31 cellular contexts compared by ENCODE assay signal in genomic region chr5:39586185-39586584, GRCh38.
"Had no signal": no experiment of that assay in that cellular context is flagged by ENCODE, and none has a peak within 500 bp of the region (broad histone marks: within the 10 kb centered on the region; RNA-seq: fewer than 3 reads in every experiment).

No MANE protein-coding gene starts in this region.

- H3K79me2 ChIP-seq: parathyroid adenoma had no signal

- H3K4me2 ChIP-seq: smooth muscle cell had no signal

- H3K9ac ChIP-seq: parathyroid adenoma had no signal

- H3K27me3 ChIP-seq: ovary, spleen, suprapubic skin, testis, tibial artery, transverse colon, upper lobe of left lung, uterus had no signal

- ATAC-seq: naive thymus-derived CD8-positive, alpha-beta T cell; psoas muscle; right cardiac atrium; sciatic nerve; stimulated activated memory B cell treated with anti-CD40 and anti-IgM and Interleukin-4, amounts not matched to agents 10 μg/mL and 1 μg/mL and 100 μg/mL, for 72 hours; stimulated activated naive CD8-positive, alpha-beta T cell treated with anti-CD3 and anti-CD28 coated beads, Interleukin-15, amount 100 ng/mL, for 72 hours; stimulated activated naive CD8-positive, alpha-beta T cell treated with anti-CD3 and anti-CD28 coated beads, Interleukin-15, Interleukin-2, amounts not matched to agents 100 U/mL and 50 U/mL, for 24 hours had no signal

- H3K36me3 ChIP-seq: ovary, spleen, suprapubic skin, tibial artery, transverse colon, upper lobe of left lung, uterus had no signal

- DNase-seq: naive B cell; naive thymus-derived CD8-positive, alpha-beta T cell; nephron progenitor cell; occipital lobe; ovary; psoas muscle; right cardiac atrium; spleen; stimulated activated CD4-positive, alpha-beta T cell treated with anti-CD3 and anti-CD28 coated beads, Interleukin-12 subunit alpha, Interleukin-12 subunit beta, amount 100 ng/mL, for 4 hours; stimulated activated CD4-positive, alpha-beta T cell treated with anti-CD3 and anti-CD28 coated beads, Interleukin-1b, Interleukin-23, amount 100 ng/mL, for 48 hours; stimulated activated CD4-positive, alpha-beta T cell treated with anti-CD3 and anti-CD28 coated beads, Interleukin-4, amount 100 ng/mL, for 1 hour; stimulated activated CD4-positive, alpha-beta T cell treated with anti-CD3 and anti-CD28 coated beads, Interleukin-4, amount 100 ng/mL, for 4 hours; stimulated activated CD8-positive, alpha-beta memory T cell treated with anti-CD3 and anti-CD28 coated beads, Interleukin-4, amount 100 ng/mL, for 48 hours; stimulated activated naive CD4-positive, alpha-beta T cell; stimulated activated naive CD8-positive, alpha-beta T cell treated with anti-CD3 and anti-CD28 coated beads, Interleukin-15, amount 100 ng/mL, for 72 hours; stimulated activated naive CD8-positive, alpha-beta T cell treated with anti-CD3 and anti-CD28 coated beads, Interleukin-15, Interleukin-2, amounts not matched to agents 100 U/mL and 50 U/mL, for 24 hours; substantia nigra; testis; tibial artery; transverse colon; upper lobe of left lung; uterus had no signal

- H3K27ac Mint-ChIP-seq: naive B cell; naive thymus-derived CD8-positive, alpha-beta T cell; natural killer cell treated with Interleukin-12 subunit alpha and Interleukin-12 subunit beta and Interleukin-15 and Interleukin-18, amount 100 ng/mL, for 72 hours; nephron progenitor cell; progenitor cell of endocrine pancreas; stimulated activated memory B cell treated with anti-CD40 and anti-IgM and Interleukin-4, amounts not matched to agents 10 μg/mL and 1 μg/mL and 100 μg/mL, for 72 hours; stimulated activated naive CD8-positive, alpha-beta T cell treated with anti-CD3 and anti-CD28 coated beads, Interleukin-15, amount 100 ng/mL, for 72 hours had no signal

- H3K4me1 Mint-ChIP-seq: nephron progenitor cell, neural crest cell had no signal

- H3K36me3 Mint-ChIP-seq: naive B cell; naive thymus-derived CD8-positive, alpha-beta T cell; natural killer cell treated with Interleukin-12 subunit alpha and Interleukin-12 subunit beta and Interleukin-15 and Interleukin-18, amount 100 ng/mL, for 72 hours; stimulated activated memory B cell treated with anti-CD40 and anti-IgM and Interleukin-4, amounts not matched to agents 10 μg/mL and 1 μg/mL and 100 μg/mL, for 72 hours had no signal

- H3K4me1 ChIP-seq: psoas muscle, testis, tibial artery, uterus had no signal

- H3K27ac ChIP-seq: ovary, parathyroid adenoma, psoas muscle, skin epidermis, spleen, suprapubic skin, testis, tibial artery, transverse colon, upper lobe of left lung, uterus had no signal

- H3K4me3 ChIP-seq: ovary, psoas muscle, skin epidermis, smooth muscle cell, spleen, suprapubic skin, testis, tibial artery, transverse colon, upper lobe of left lung, uterus had no signal

- H3K9me3 ChIP-seq: ovary, psoas muscle, spleen, suprapubic skin, testis, tibial artery, transverse colon, upper lobe of left lung, uterus had no signal

- H3K27me3 Mint-ChIP-seq: progenitor cell of endocrine pancreas; stimulated activated memory B cell treated with anti-CD40 and anti-IgM and Interleukin-4, amounts not matched to agents 10 μg/mL and 1 μg/mL and 100 μg/mL, for 72 hours had no signal

- H3K9me3 Mint-ChIP-seq: naive B cell; naive thymus-derived CD8-positive, alpha-beta T cell; natural killer cell treated with Interleukin-12 subunit alpha and Interleukin-12 subunit beta and Interleukin-15 and Interleukin-18, amount 100 ng/mL, for 72 hours; nephron progenitor cell; neural crest cell; stimulated activated memory B cell treated with anti-CD40 and anti-IgM and Interleukin-4, amounts not matched to agents 10 μg/mL and 1 μg/mL and 100 μg/mL, for 72 hours; stimulated activated naive CD8-positive, alpha-beta T cell treated with anti-CD3 and anti-CD28 coated beads, Interleukin-15, amount 100 ng/mL, for 72 hours had no signal

- H3K4me3 Mint-ChIP-seq: naive B cell; naive thymus-derived CD8-positive, alpha-beta T cell; natural killer cell treated with Interleukin-12 subunit alpha and Interleukin-12 subunit beta and Interleukin-15 and Interleukin-18, amount 100 ng/mL, for 72 hours; nephron progenitor cell; neural crest cell; stimulated activated memory B cell treated with anti-CD40 and anti-IgM and Interleukin-4, amounts not matched to agents 10 μg/mL and 1 μg/mL and 100 μg/mL, for 72 hours; stimulated activated naive CD8-positive, alpha-beta T cell treated with anti-CD3 and anti-CD28 coated beads, Interleukin-15, amount 100 ng/mL, for 72 hours had no signal
